ENCODE assay signal across 15 cellular contexts in genomic region chr10:92157374-92157773, GRCh38.
"Had no signal": no experiment of that assay in that cellular context is flagged by ENCODE, and none has a peak within 500 bp of the region (broad histone marks: within the 10 kb centered on the region; RNA-seq: fewer than 3 reads in every experiment).

No MANE protein-coding gene starts in this region.

- H3K4me1 Mint-ChIP-seq: T-cell had no signal

- H3K27ac ChIP-seq: lower lobe of right lung, spleen, stomach had no signal

- H3K27me3 Mint-ChIP-seq: T-cell had no signal

- H3K27ac Mint-ChIP-seq: activated naive CD4-positive, alpha-beta T cell treated with anti-CD3 and anti-CD28 coated beads for 36 hours; activated T-helper 2 cell treated with anti-CD3 and anti-CD28 coated beads, Interferon-gamma antibody, Interleukin-2, Interleukin-4, amounts not matched to agents 10 μg/mL and 5 μg/mL and 100 μg/mL, durations not matched to agents 14 hours and 24 hours and 36 hours; T-cell had no signal

- H3K27me3 ChIP-seq: spleen, stomach had no signal

- H3K9me3 ChIP-seq: lower lobe of right lung, prostate gland, spleen, stomach had no signal

- H3K4me3 Mint-ChIP-seq: activated naive CD4-positive, alpha-beta T cell treated with anti-CD3 and anti-CD28 coated beads for 36 hours; neural crest cell; T-cell had no signal

- DNase-seq: activated naive CD4-positive, alpha-beta T cell treated with anti-CD3 and anti-CD28 coated beads for 36 hours; foreskin melanocyte; left cardiac atrium; lower lobe of right lung; midbrain; spleen; stomach; T-cell; T-helper 9 cell had no signal

- H3K36me3 ChIP-seq: lower lobe of right lung, prostate gland, spleen, stomach had no signal

- H3K4me1 ChIP-seq: prostate gland, spleen had no signal

- H3K4me3 ChIP-seq: lower lobe of right lung, prostate gland, spleen, stomach had no signal

- ATAC-seq: activated CD4-positive, CD25-positive, alpha-beta regulatory T cell treated with anti-CD3 and anti-CD28 coated beads, Interleukin-2, amount 50 U/mL, for 24 hours; esophagus mucosa; left cardiac atrium; lower lobe of right lung; sciatic nerve; T-cell had no signal

- H3K9me3 Mint-ChIP-seq: activated naive CD4-positive, alpha-beta T cell treated with anti-CD3 and anti-CD28 coated beads for 36 hours; activated T-helper 2 cell treated with anti-CD3 and anti-CD28 coated beads, Interferon-gamma antibody, Interleukin-2, Interleukin-4, amounts not matched to agents 10 μg/mL and 5 μg/mL and 100 μg/mL, durations not matched to agents 14 hours and 24 hours and 36 hours; neural crest cell; T-cell had no signal
